In genomic region chr15:74432968-74433591, GRCh38 we compare ENCODE assay signal across 8 cellular contexts. TPM values are rescaled to one million over a fixed set of nuclear protein-coding genes. Genes with fewer than 3 reads are reported as not detected.
DNase-seq lines count a peak whose midpoint lies in the region; ATAC-seq and TF ChIP-seq lines count a peak whose summit lies in the region.

No MANE protein-coding gene starts in this region.

- H3K36me3 Mint-ChIP-seq in effector memory CD8-positive, alpha-beta T cell (ENCODE audit: insufficient read depth), result no peaks in the 10 kb centered on the region
- no peaks in the 10 kb centered on the region for H3K36me3 Mint-ChIP-seq in neural crest cell (ENCODE audit: low read depth)

- H3K4me3 Mint-ChIP-seq in effector memory CD8-positive, alpha-beta T cell, result peak overlapping the region; percentile 86
- peak overlapping the region; percentile 88 for H3K4me3 Mint-ChIP-seq in neural crest cell

- H3K9me3 ChIP-seq in OCI-LY1 (ENCODE audit: low read length), result no peaks in the 10 kb centered on the region

- H3K4me1 Mint-ChIP-seq in effector memory CD8-positive, alpha-beta T cell (ENCODE audit: low read depth in 2 of 2), result peaks cover 36 to 60% of the 10 kb centered on the region in 2 donors
- peaks cover 33% of the 10 kb centered on the region for H3K4me1 Mint-ChIP-seq in neural crest cell

- H2AFZ ChIP-seq in OCI-LY1 (ENCODE audit: low read length), result no peak overlapping the region

- no peak overlapping the region for H3K27ac ChIP-seq in OCI-LY1 (ENCODE audit: low read depth, low read length, poor library complexity, severe bottlenecking)

- H3K27me3 Mint-ChIP-seq in effector memory CD8-positive, alpha-beta T cell, result no peaks in the 10 kb centered on the region
- peaks cover 14% of the 10 kb centered on the region for H3K27me3 Mint-ChIP-seq in neural crest cell (ENCODE audit: low read depth)

- TF ChIP-seq CTCF in OCI-LY1 (IDR thresholded peaks at IDR 0.05; ENCODE audit: low read length), result no peak
- no peak for TF ChIP-seq CTCF in neural crest cell (conservative IDR thresholded peaks at IDR 0.05)

- peak overlapping the region; percentile 89 for H3K4me2 ChIP-seq in OCI-LY1 (ENCODE audit: low read length)

- H3K9ac ChIP-seq in OCI-LY1 (ENCODE audit: low read length), result peak overlapping the region; percentile 50; the same call in 1 of the 2 replicates

- H3K4me3 ChIP-seq in OCI-LY1 (ENCODE audit: low read depth, low read length, poor library complexity, severe bottlenecking), result peak overlapping the region; percentile 65

- H3K27ac Mint-ChIP-seq in effector memory CD8-positive, alpha-beta T cell, result peak overlapping the region in 1 of 2 donors; percentile 67
- H3K27ac Mint-ChIP-seq in neural crest cell (ENCODE audit: unreplicated experiment), result no peak overlapping the region

- H3K27me3 ChIP-seq in OCI-LY1 (ENCODE audit: insufficient read depth, low read length), result 0 out of 2 replicates have a peak, but pooled peaks cover 5% of the 10 kb centered on the region

- H4K20me1 ChIP-seq in OCI-LY1 (ENCODE audit: insufficient read depth, low read length), result no peaks in the 10 kb centered on the region

- H3K4me1 ChIP-seq in OCI-LY1 (ENCODE audit: insufficient read depth, low read length, severe bottlenecking), result peaks cover 8% of the 10 kb centered on the region

- ATAC-seq in effector memory CD8-positive, alpha-beta T cell (replicated peaks), result no peak
- ATAC-seq in GM18519 (IDR thresholded peaks at IDR 0.05; ENCODE audit: low FRiP score, unreplicated experiment), result no peak

- DNase-seq in NCI-H2227 (lab: John Stamatoyannopoulos, UW; ENCODE audit: unreplicated experiment) (peak; percentile 55), NCI-H2227 treated with DMSO at 0.1 percent for 48 hours (lab: John Stamatoyannopoulos, UW) (no peak), neural crest cell (ENCODE audit: low read depth, low spot score) (no peak), activated gamma-delta T cell treated with Interleukin-2 at 50 U/mL for 16 hours (no peak), UCSD-AML1 (lab: John Stamatoyannopoulos, UW; ENCODE audit: unreplicated experiment) (no peak)
- DNase-seq in effector memory CD8-positive, alpha-beta T cell, result no peak

- no peaks in the 10 kb centered on the region for H3K9me2 ChIP-seq in OCI-LY1 (ENCODE audit: low read depth, low read length)

- H3K79me2 ChIP-seq in OCI-LY1 (ENCODE audit: insufficient read depth, low read length), result no peaks in the 10 kb centered on the region

- no peaks in the 10 kb centered on the region for H3F3A ChIP-seq in OCI-LY1 (ENCODE audit: insufficient read depth, low read length)

- no peaks in the 10 kb centered on the region for H3K9me3 Mint-ChIP-seq in effector memory CD8-positive, alpha-beta T cell
- no peaks in the 10 kb centered on the region for H3K9me3 Mint-ChIP-seq in neural crest cell

- no peaks in the 10 kb centered on the region for H3K36me3 ChIP-seq in OCI-LY1 (ENCODE audit: insufficient read depth, low read length)

RNA-seq across cellular contexts. Expression of gene SEMA7A, which starts 0.7 kb away (rescaled TPM):
- 12.3 and 14.4 TPM in 2 replicates for total RNA-seq in neural crest cell

RNA-seq across cellular contexts. Expression of gene UBL7, which starts 27.9 kb away (rescaled TPM):
- 43.7 and 50.1 TPM in 2 replicates for total RNA-seq in neural crest cell
